ENCODE assay signal across 25 cellular contexts in the genomic region with DNA sequence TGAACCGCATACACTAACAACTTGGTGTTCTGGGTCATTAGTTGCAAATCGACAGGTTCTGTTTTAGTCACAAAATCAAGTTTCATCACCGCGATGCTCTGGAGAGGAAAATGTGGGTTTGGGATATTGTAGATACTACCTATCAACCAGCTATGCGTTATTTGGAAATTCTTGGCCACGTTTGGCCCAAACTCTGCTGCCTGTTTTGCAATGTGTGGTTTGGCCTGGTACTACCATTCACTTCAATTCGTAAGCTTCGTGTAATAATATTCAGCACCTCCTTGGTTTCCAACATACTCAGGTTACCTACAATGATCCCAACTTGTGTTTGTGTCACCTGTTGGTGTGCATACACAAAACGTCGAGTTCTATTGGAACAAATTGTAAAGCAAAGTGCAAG.
"Had no signal": no experiment of that assay in that cellular context is flagged by ENCODE, and none has a peak within 500 bp of the region (broad histone marks: within the 10 kb centered on the region; RNA-seq: fewer than 3 reads in every experiment).

No MANE protein-coding gene starts in this region.

- ATAC-seq: activated CD4-positive, alpha-beta T cell treated with anti-CD3 and anti-CD28 coated beads for 36 hours; activated T-helper 17 cell treated with anti-CD3 and anti-CD28 coated beads, Interleukin-2, amount 50 U/mL, for 72 hours; T-cell had no signal

- H3K27ac ChIP-seq: WERI-Rb-1 had no signal

- DNase-seq: activated CD4-positive, alpha-beta memory T cell treated with anti-CD3 and anti-CD28 coated beads, Interleukin-2, amount 10 ng/mL, durations not matched to agents 7 days and 5 days; activated CD4-positive, alpha-beta T cell treated with anti-CD3 and anti-CD28 coated beads for 36 hours; activated CD4-positive, alpha-beta T cell treated with anti-CD3 and anti-CD28 coated beads, Interleukin-2, amount 50 U/mL, for 1 hour; activated gamma-delta T cell; activated naive CD4-positive, alpha-beta T cell treated with anti-CD3 and anti-CD28 coated beads for 36 hours; activated T-cell treated with anti-CD3 and anti-CD28 coated beads for 4 hours; activated T-cell treated with anti-CD3 and anti-CD28 coated beads, Interleukin-2, amount 50 U/mL, for 48 hours; amygdala; cerebellar nuclear complex; MM.1S; NCI-H1092; NCI-H1417 treated with DMSO at 0.1 percent for 48 hours; NCI-H1694; NCI-H2029; NCI-H2107; NCI-H2171 treated with DMSO at 0.1 percent for 48 hours; NCI-H226; NCI-H526; NCI-H774; SIG-M5; T-cell; T-helper 2 cell; T1000; WERI-Rb-1 had no signal

- H3K36me3 ChIP-seq: WERI-Rb-1 had no signal
